ENCODE assay signal across 20 cellular contexts in genomic region chr10:69475433-69475830, GRCh38. TPM values are rescaled to one million over a fixed set of nuclear protein-coding genes. Genes with fewer than 3 reads are reported as not detected.
DNase-seq lines count a peak whose midpoint lies in the region; ATAC-seq and TF ChIP-seq lines count a peak whose summit lies in the region.
"Had no signal": no experiment of that assay in that cellular context is flagged by ENCODE, and none has a peak within 500 bp of the region (broad histone marks: within the 10 kb centered on the region; RNA-seq: fewer than 3 reads in every experiment).

No MANE protein-coding gene starts in this region.

- H2BK15ac ChIP-seq in IMR-90 (ENCODE audit: low read depth, low read length) (no peak overlapping the region), H9 (ENCODE audit: low read depth, low read length) (no peak overlapping the region)

- intact Hi-C loops in IMR-90 (cut with micrococcal nuclease): no loop called here
- intact Hi-C loops in tibial artery (cut with DNase I; ENCODE audit: low total_unique reads): no loop called here

- peaks cover 6% of the 10 kb centered on the region for H3K4me1 Mint-ChIP-seq in activated naive CD4-positive, alpha-beta T cell treated with anti-CD3 and anti-CD28 coated beads, Interleukin-2, amount 10 ng/mL, durations not matched to agents 7 days and 5 days
- H3K4me1 Mint-ChIP-seq in stimulated activated effector memory CD8-positive, alpha-beta T cell treated with anti-CD3 and anti-CD28 coated beads, Interleukin-12 subunit alpha, Interleukin-12 subunit beta, amount 100 ng/mL, for 72 hours: peaks cover 22% of the 10 kb centered on the region
- peaks cover 11 to 19% of the 10 kb centered on the region in 2 experiments for H3K4me1 Mint-ChIP-seq in H9

- 0 out of 2 replicates have a peak overlapping the region, but pooled peaks have one; percentile 4 for H3K14ac ChIP-seq in IMR-90 (replicated peaks; ENCODE audit: low read depth, low read length)
- no peak overlapping the region for H3K14ac ChIP-seq in H9 (ENCODE audit: insufficient read depth, low read length)

- H2BK120ac ChIP-seq in IMR-90 (ENCODE audit: low read depth, low read length) (no peak overlapping the region), H9 (ENCODE audit: low read depth, low read length, poor library complexity, severe bottlenecking) (no peak overlapping the region)

- H3K23ac ChIP-seq in IMR-90 (ENCODE audit: low read depth, low read length) (no peak overlapping the region), H9 (ENCODE audit: insufficient read length, low read depth, low read length) (no peak overlapping the region)

- no peak overlapping the region for H2BK12ac ChIP-seq in H9 (ENCODE audit: insufficient read length, low read depth, low read length)

- POLR2A ChIA-PET in IMR-90 (lab: Charles Lee; ENCODE audit: unreplicated experiment): no interaction called here

- no peak overlapping the region; the same call in 1 of the 2 replicates for H3K56ac ChIP-seq in IMR-90 (ENCODE audit: extremely low read depth, insufficient read depth, low read length)
- no peak overlapping the region for H3K56ac ChIP-seq in H9 (ENCODE audit: insufficient read length, low read depth, low read length)

- H2AFZ ChIP-seq in IMR-90 (replicated peaks; ENCODE audit: low read length, poor library complexity): no peak overlapping the region
- H2AFZ ChIP-seq in H9 (ENCODE audit: low read length): no peak overlapping the region

- H3K27me3 ChIP-seq in IMR-90 (ENCODE audit: control insufficient read depth, insufficient read depth, low read length): peaks cover 58% of the 10 kb centered on the region
- no peaks in the 10 kb centered on the region for H3K27me3 ChIP-seq in esophagus (ENCODE audit: control insufficient read depth in 1 of 2, insufficient read depth in 2 of 2, low read length in 2 of 2)
- no peaks in the 10 kb centered on the region for H3K27me3 ChIP-seq in tibial artery
- no peaks in the 10 kb centered on the region for H3K27me3 ChIP-seq in H9 (ENCODE audit: insufficient read depth, low read length)
- H3K27me3 ChIP-seq: brain microvascular endothelial cell had no signal

- no CpG with 5 or more reads among the region's 2 CpGs for WGBS in IMR-90 (ENCODE audit: extremely low coverage in 2 of 2, insufficient read length in 1 of 2), 2 experiments
- WGBS in esophagus, 2 donors: 75 to 76% methylated on average over 2 of the region's 2 CpGs
- no CpG with 5 or more reads among the region's 2 CpGs for WGBS in H9 (ENCODE audit: extremely low coverage, insufficient read length, low lambda C conversion rate)

- peaks cover 52% of the 10 kb centered on the region for H3K27me3 Mint-ChIP-seq in activated naive CD4-positive, alpha-beta T cell treated with anti-CD3 and anti-CD28 coated beads, Interleukin-2, amount 10 ng/mL, durations not matched to agents 7 days and 5 days
- H3K27me3 Mint-ChIP-seq in H9 (ENCODE audit: low read depth): peaks cover 12% of the 10 kb centered on the region

- no peak overlapping the region for H3K9ac ChIP-seq in IMR-90 (ENCODE audit: low read depth, low read length)
- no peak overlapping the region for H3K9ac ChIP-seq in H9 (ENCODE audit: extremely low read depth, insufficient read length, low read length)

- H4K8ac ChIP-seq in IMR-90 (ENCODE audit: low read depth in 2 of 2, low read length in 2 of 2) (no peak overlapping the region), H9 (replicated peaks; ENCODE audit: insufficient read length, low read depth, low read length) (no peak overlapping the region)

- dilution Hi-C loops in IMR-90 (cut with HindIII; ENCODE audit: low sequenced_read_pairs, unreplicated experiment): no loop called here

- H4K20me1 ChIP-seq in IMR-90 (ENCODE audit: insufficient read depth, low read length): no peaks in the 10 kb centered on the region
- H4K20me1 ChIP-seq in H9 (ENCODE audit: control insufficient read depth, insufficient read depth, insufficient read length): no peaks in the 10 kb centered on the region

- no peaks in the 10 kb centered on the region for H3K9me3 Mint-ChIP-seq in activated naive CD4-positive, alpha-beta T cell treated with anti-CD3 and anti-CD28 coated beads, Interleukin-2, amount 10 ng/mL, durations not matched to agents 7 days and 5 days
- no peaks in the 10 kb centered on the region for H3K9me3 Mint-ChIP-seq in stimulated activated effector memory CD8-positive, alpha-beta T cell treated with anti-CD3 and anti-CD28 coated beads, Interleukin-12 subunit alpha, Interleukin-12 subunit beta, amount 100 ng/mL, for 72 hours
- no peaks in the 10 kb centered on the region for H3K9me3 Mint-ChIP-seq in H9
- H3K9me3 Mint-ChIP-seq: activated T-helper 1 cell treated with anti-CD3 and anti-CD28 coated beads, Interleukin-12 subunit alpha, Interleukin-12 subunit beta, Interleukin-2, Interleukin-4 antibody, amounts not matched to agents 30 ng/mL and 10 ng/mL and 1 ng/mL, durations not matched to agents 14 hours and 24 hours and 36 hours had no signal

- no peaks in the 10 kb centered on the region for H3K79me1 ChIP-seq in IMR-90 (ENCODE audit: low read depth in 1 of 2, low read length in 2 of 2)
- H3K79me1 ChIP-seq in H9 (ENCODE audit: insufficient read depth, low read depth, low read length, poor library complexity, severe bottlenecking): no peaks in the 10 kb centered on the region

- no peak for ATAC-seq in IMR-90 (ENCODE audit: low read depth)
- ATAC-seq in stimulated activated effector memory CD8-positive, alpha-beta T cell treated with anti-CD3 and anti-CD28 coated beads, Interleukin-12 subunit alpha, Interleukin-12 subunit beta, amount 100 ng/mL, for 72 hours: no peak

- H3K4me2 ChIP-seq in IMR-90 (ENCODE audit: low read depth, low read length) (no peak overlapping the region; the same call in 1 of the 2 replicates), H9 (ENCODE audit: insufficient read depth, insufficient read length, low read length) (no peak overlapping the region)

- H4K5ac ChIP-seq in IMR-90 (ENCODE audit: low read depth, low read length) (no peak overlapping the region), H9 (ENCODE audit: insufficient read length, low read depth, low read length) (no peak overlapping the region)

- H2BK5ac ChIP-seq in IMR-90 (ENCODE audit: low read depth, low read length, poor library complexity, severe bottlenecking) (no peak overlapping the region), H9 (ENCODE audit: insufficient read length, low read length) (no peak overlapping the region)

- H4K91ac ChIP-seq in IMR-90 (ENCODE audit: insufficient read depth, low read depth, low read length) (no peak overlapping the region), H9 (ENCODE audit: insufficient read length, low read depth, low read length) (no peak overlapping the region)

- H3K27ac ChIP-seq in IMR-90 (ENCODE audit: insufficient read depth, low read length) (no peak overlapping the region), esophagus (ENCODE audit: low read depth in 2 of 2, low read length in 1 of 2) (peak overlapping the region; percentile 20 to 72), tibial artery (peak overlapping the region; percentile 89 to 92), H9 (ENCODE audit: insufficient read length, low read depth, low read length) (no peak overlapping the region)

- BruUV-seq in IMR-90 (replicated peaks; lab: Mats Ljungman, UMichigan): no TSS peak

- no peak overlapping the region for H3K4me3 Mint-ChIP-seq in activated naive CD4-positive, alpha-beta T cell treated with anti-CD3 and anti-CD28 coated beads, Interleukin-2, amount 10 ng/mL, durations not matched to agents 7 days and 5 days
- H3K4me3 Mint-ChIP-seq in stimulated activated effector memory CD8-positive, alpha-beta T cell treated with anti-CD3 and anti-CD28 coated beads, Interleukin-12 subunit alpha, Interleukin-12 subunit beta, amount 100 ng/mL, for 72 hours: no peak overlapping the region
- H3K4me3 Mint-ChIP-seq in H9: no peak overlapping the region
- H3K4me3 Mint-ChIP-seq: activated T-helper 1 cell treated with anti-CD3 and anti-CD28 coated beads, Interleukin-12 subunit alpha, Interleukin-12 subunit beta, Interleukin-2, Interleukin-4 antibody, amounts not matched to agents 30 ng/mL and 10 ng/mL and 1 ng/mL, durations not matched to agents 14 hours and 24 hours and 36 hours had no signal

- H3K4ac ChIP-seq in IMR-90 (ENCODE audit: low read depth, low read length) (no peak overlapping the region), H9 (ENCODE audit: low read depth, low read length) (no peak overlapping the region)

- H2BK20ac ChIP-seq in IMR-90 (ENCODE audit: low read depth, low read length) (no peak overlapping the region), H9 (ENCODE audit: low read depth, low read length, poor library complexity, severe bottlenecking) (no peak overlapping the region)

- H3K4me3 ChIP-seq in IMR-90 (ENCODE audit: insufficient read depth, low read depth, low read length) (no peak overlapping the region), esophagus (ENCODE audit: low read depth in 1 of 2, low read length in 2 of 2) (no peak overlapping the region), tibial artery (no peak overlapping the region)

- in situ Hi-C loops in IMR-90 (cut with MboI; ENCODE audit: low sequenced_read_pairs): no loop called here

- H3K18ac ChIP-seq in IMR-90 (ENCODE audit: low read depth, low read length) (no peak overlapping the region), H9 (ENCODE audit: insufficient read length, low read depth, low read length) (no peak overlapping the region)

- no peaks in the 10 kb centered on the region for H3K36me3 ChIP-seq in IMR-90 (ENCODE audit: control insufficient read depth, insufficient read depth, low read length)
- peaks cover 0 to 4% of the 10 kb centered on the region in 2 donors for H3K36me3 ChIP-seq in esophagus (ENCODE audit: control insufficient read depth in 2 of 2, insufficient read depth in 2 of 2, low read length in 1 of 2)
- H3K36me3 ChIP-seq in tibial artery: no peaks in the 10 kb centered on the region
- H3K36me3 ChIP-seq: brain microvascular endothelial cell had no signal

- H3K9me3 ChIP-seq in IMR-90 (ENCODE audit: control insufficient read depth, insufficient read depth, low read length): no peaks in the 10 kb centered on the region
- H3K9me3 ChIP-seq in esophagus (ENCODE audit: control insufficient read depth in 2 of 2, insufficient read depth in 1 of 2, low read depth in 1 of 2, low read length in 1 of 2): no peaks in the 10 kb centered on the region
- H3K9me3 ChIP-seq in tibial artery: no peaks in the 10 kb centered on the region
- no peaks in the 10 kb centered on the region for H3K9me3 ChIP-seq in H9 (ENCODE audit: control insufficient read depth, low read depth, low read length)

- TF ChIP-seq POLR2A in IMR-90 (IDR thresholded peaks at IDR 0.05; ENCODE audit: low read depth, low read length): no peak

- no peaks in the 10 kb centered on the region for H3K23me2 ChIP-seq in H9 (ENCODE audit: insufficient read length, low read depth, low read length, poor library complexity, severe bottlenecking)

- no peaks in the 10 kb centered on the region for H3K79me2 ChIP-seq in H9 (ENCODE audit: insufficient read depth, low read length)

- DNase-seq in IMR-90: no peak
- DNase-seq in myocyte (ENCODE audit: low read depth): peak; percentile 56
- no peak for DNase-seq in tibial artery
- DNase-seq in activated naive CD4-positive, alpha-beta T cell treated with anti-CD3 and anti-CD28 coated beads, Interleukin-2, amount 10 ng/mL, durations not matched to agents 7 days and 5 days: no peak
- no peak for DNase-seq in stimulated activated effector memory CD8-positive, alpha-beta T cell treated with anti-CD3 and anti-CD28 coated beads, Interleukin-12 subunit alpha, Interleukin-12 subunit beta, amount 100 ng/mL, for 72 hours (ENCODE audit: low spot score in 2 of 2)
- DNase-seq in H9: no peak
- no peak for DNase-seq in NCI-H1436 (lab: John Stamatoyannopoulos, UW)
- DNase-seq: activated CD4-positive, alpha-beta T cell treated with anti-CD3 and anti-CD28 coated beads, Interleukin-2, amount 50 U/mL, for 1 hour; effector memory CD4-positive, alpha-beta T cell; hippocampal formation; KBM-7; NCI-H1694; stimulated activated CD4-positive, alpha-beta T cell treated with anti-CD3 and anti-CD28 coated beads, Interleukin-1b, Interleukin-23, amount 100 ng/mL, for 48 hours; stimulated activated CD8-positive, alpha-beta memory T cell treated with anti-CD3 and anti-CD28 coated beads, Interleukin-4, amount 100 ng/mL, for 48 hours; T-helper 9 cell had no signal

- no peak overlapping the region for H3K27ac Mint-ChIP-seq in activated naive CD4-positive, alpha-beta T cell treated with anti-CD3 and anti-CD28 coated beads, Interleukin-2, amount 10 ng/mL, durations not matched to agents 7 days and 5 days
- no peak overlapping the region for H3K27ac Mint-ChIP-seq in stimulated activated effector memory CD8-positive, alpha-beta T cell treated with anti-CD3 and anti-CD28 coated beads, Interleukin-12 subunit alpha, Interleukin-12 subunit beta, amount 100 ng/mL, for 72 hours
- no peak overlapping the region for H3K27ac Mint-ChIP-seq in H9
- H3K27ac Mint-ChIP-seq: activated T-helper 1 cell treated with anti-CD3 and anti-CD28 coated beads, Interleukin-12 subunit alpha, Interleukin-12 subunit beta, Interleukin-2, Interleukin-4 antibody, amounts not matched to agents 30 ng/mL and 10 ng/mL and 1 ng/mL, durations not matched to agents 14 hours and 24 hours and 36 hours had no signal

- H2AK5ac ChIP-seq in IMR-90 (ENCODE audit: low read depth, low read length) (no peak overlapping the region), H9 (ENCODE audit: insufficient read length, low read length) (no peak overlapping the region)

- no peak overlapping the region for H3T11ph ChIP-seq in H9 (ENCODE audit: low read length)

- no peak for TF ChIP-seq CTCF in IMR-90 (conservative IDR thresholded peaks at IDR 0.05; ENCODE audit: low read depth, low read length)
- no peak for TF ChIP-seq CTCF in tibial artery (IDR thresholded peaks at IDR 0.05)
- TF ChIP-seq CTCF in H9 (conservative IDR thresholded peaks at IDR 0.05): no peak

- H3K36me3 Mint-ChIP-seq in activated naive CD4-positive, alpha-beta T cell treated with anti-CD3 and anti-CD28 coated beads, Interleukin-2, amount 10 ng/mL, durations not matched to agents 7 days and 5 days: peaks cover 1% of the 10 kb centered on the region
- H3K36me3 Mint-ChIP-seq in stimulated activated effector memory CD8-positive, alpha-beta T cell treated with anti-CD3 and anti-CD28 coated beads, Interleukin-12 subunit alpha, Interleukin-12 subunit beta, amount 100 ng/mL, for 72 hours: no peaks in the 10 kb centered on the region
- H3K36me3 Mint-ChIP-seq in H9 (ENCODE audit: insufficient read depth in 1 of 3, low read depth in 3 of 3): peaks cover 0 to 1% (median 0%) of the 10 kb centered on the region in 3 experiments; a peak in 1 of 7 replicates

- H3K4me1 ChIP-seq in IMR-90 (ENCODE audit: control insufficient read depth, insufficient read depth, low read length) (peaks cover 8% of the 10 kb centered on the region), esophagus (ENCODE audit: control insufficient read depth in 2 of 2, insufficient read depth in 2 of 2, low read length in 1 of 2) (peaks cover 7 to 12% of the 10 kb centered on the region in 2 donors), tibial artery (peaks cover 0 to 86% (median 62%) of the 10 kb centered on the region in 4 donors), H9 (ENCODE audit: insufficient read depth, low read length) (no peaks in the 10 kb centered on the region; the same call in 1 of the 2 replicates)

- CTCF ChIA-PET in IMR-90 (lab: Yijun Ruan, JAX): no interaction called here
- CTCF ChIA-PET in activated naive CD4-positive, alpha-beta T cell treated with anti-CD3 and anti-CD28 coated beads, Interleukin-2, amount 10 ng/mL, durations not matched to agents 7 days and 5 days (lab: Charles Lee): no interaction called here

- H2AK9ac ChIP-seq in IMR-90 (replicated peaks; ENCODE audit: low read depth, low read length, poor library complexity): no peak overlapping the region

- H3K9me1 ChIP-seq in IMR-90 (ENCODE audit: insufficient read depth, low read length): peaks cover 9% of the 10 kb centered on the region

- TF ChIP-seq RAD21 in IMR-90 (IDR thresholded peaks at IDR 0.05; ENCODE audit: low read length): no peak

RNA-seq across cellular contexts. Expression of gene TSPAN15, which starts 24.2 kb away (rescaled TPM):
- not detected in 2 replicates for total RNA-seq in IMR-90 (2012; rRNA removed)
- 0.07 and 0.48 TPM in 2 replicates for polyA plus RNA-seq in IMR-90 (2012; rRNA removed)
- polyA plus RNA-seq in IMR-90 (2012; cell fraction: cytosol; rRNA removed): 0.13 TPM in 1 of 2 replicates, not detected in the other
- 0.08 and 0.19 TPM in 2 replicates for polyA plus RNA-seq in IMR-90 (2012; cell fraction: nucleus; rRNA removed; ENCODE audit: low replicate concordance)
- polyA plus RNA-seq in esophagus: 10 to 100 TPM in 1 of 2 donors, 1 to 10 TPM in 1; 8.0 to 23.8 TPM
- 5.5 and 13.2 TPM in 2 replicates for total RNA-seq in myocyte
- polyA plus RNA-seq in myocyte (2012): 4.9 TPM
- 7.7 and 7.8 TPM in 2 replicates for total RNA-seq in H9 (2021)

RNA-seq across cellular contexts. Expression of gene TACR2, which starts 58.7 kb away (rescaled TPM):
- not detected in 2 replicates for total RNA-seq in IMR-90 (2012; rRNA removed)
- not detected in 2 replicates for polyA plus RNA-seq in IMR-90 (2012; rRNA removed)
- polyA plus RNA-seq in IMR-90 (2012; cell fraction: cytosol; rRNA removed): 0.03 TPM in 1 of 2 replicates, not detected in the other
- polyA plus RNA-seq in IMR-90 (2012; cell fraction: nucleus; rRNA removed; ENCODE audit: low replicate concordance): not detected in 2 replicates
- polyA plus RNA-seq in esophagus: 1 to 10 TPM; 5.8 to 9.6 TPM
- 0.08 TPM in 1 of 2 replicates, not detected in the other for total RNA-seq in myocyte
- polyA plus RNA-seq in myocyte (2012): 1.8 TPM
- not detected in 2 replicates for total RNA-seq in H9 (2021)
- total RNA-seq: activated T-helper 1 cell treated with anti-CD3 and anti-CD28 coated beads, Interleukin-12 subunit alpha, Interleukin-12 subunit beta, Interleukin-2, Interleukin-4 antibody, amounts not matched to agents 30 ng/mL and 10 ng/mL and 1 ng/mL, durations not matched to agents 14 hours and 24 hours and 36 hours; G401; mammary epithelial cell had no signal

Comparison
In these comparisons a context has a peak if more than half of its experiments do, and no peak if none do; other contexts are left out.
1. H3K27ac ChIP-seq: peak in esophagus (2 of 2) and tibial artery (2 of 2); none in IMR-90 (single experiment) and H9 (single experiment).